Comparison of ENCODE assay signal across 9 cellular contexts in the genomic region with DNA sequence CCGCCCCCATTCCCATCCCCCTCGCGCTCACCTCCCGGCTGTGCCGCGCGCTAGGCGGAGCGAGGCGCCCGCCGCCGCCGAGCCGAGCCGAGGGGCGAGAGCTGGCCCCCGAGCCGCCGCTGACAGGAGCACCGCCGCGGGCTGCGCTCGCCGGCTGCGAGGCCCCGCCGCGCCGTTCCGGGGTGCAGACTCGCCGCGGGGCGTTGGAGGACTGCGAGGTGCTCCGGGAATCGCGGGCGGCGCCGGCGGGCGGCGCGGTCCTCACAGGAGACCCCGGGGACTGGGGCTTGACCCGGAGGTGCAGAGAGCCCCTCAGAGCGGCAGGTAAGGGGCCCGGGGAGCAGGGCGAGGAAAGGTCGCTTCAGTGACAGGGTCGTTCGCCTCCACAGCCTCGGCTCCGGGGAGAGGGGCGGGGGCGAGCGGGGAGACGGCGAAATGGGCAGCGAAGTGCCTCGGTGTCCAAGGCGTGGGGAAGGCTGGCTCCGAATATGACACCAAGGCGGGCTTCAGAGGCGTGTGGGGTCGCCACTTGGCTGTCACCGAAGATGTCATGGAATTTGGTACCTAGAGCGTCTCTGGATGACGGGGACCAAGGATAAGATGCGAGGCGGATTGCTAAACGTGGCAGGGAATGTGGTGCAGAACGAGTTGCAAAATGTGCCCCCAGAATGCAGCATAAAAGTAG. TPM values are rescaled to one million over a fixed set of nuclear protein-coding genes. Genes with fewer than 3 reads are reported as not detected.
DNase-seq lines count a peak whose midpoint lies in the region; ATAC-seq, FAIRE-seq and TF ChIP-seq lines count a peak whose summit lies in the region.
"Had no signal": no experiment of that assay in that cellular context is flagged by ENCODE, and none has a peak within 500 bp of the region (broad histone marks: within the 10 kb centered on the region; RNA-seq: fewer than 3 reads in every experiment).

No MANE protein-coding gene starts in this region.

- DNase-seq in DMS 273 (lab: John Stamatoyannopoulos, UW; ENCODE audit: unreplicated experiment) (peak; percentile 60), DMS 273 treated with DMSO at 0.1 percent for 48 hours (lab: John Stamatoyannopoulos, UW) (no peak), SW480 (ENCODE audit: low spot score) (peak; percentile 31), brain microvascular endothelial cell (peak; percentile 38), keratinocyte (ENCODE audit: low read depth, low spot score) (no peak), occipital lobe (lab: John Stamatoyannopoulos, UW) (no peak)
- peak; percentile 15 to 55 (median 46) for DNase-seq in stimulated activated CD4-positive, alpha-beta T cell treated with anti-CD3 and anti-CD28 coated beads, Interleukin-1b, Interleukin-23, amount 100 ng/mL, for 24 hours (ENCODE audit: low read depth in 4 of 4, low spot score in 1 of 4)

- peak overlapping the region; percentile 96 for H3K4me2 ChIP-seq in keratinocyte (ENCODE audit: control insufficient read depth, extremely low read depth, insufficient read depth, low read depth, low read length)

- H3K9ac ChIP-seq in keratinocyte (ENCODE audit: control insufficient read depth, extremely low read depth, insufficient read depth, low read length), result peak overlapping the region; percentile 87

- dilution Hi-C loops in keratinocyte (cut with MboI; ENCODE audit: extremely low pct_ligation_motif_present, low sequenced_read_pairs), result no loop called here

- peaks cover 18% of the 10 kb centered on the region for H3K4me1 ChIP-seq in keratinocyte (ENCODE audit: control insufficient read depth, extremely low read depth, insufficient read depth, low read length)

- no peaks in the 10 kb centered on the region for H3K9me1 ChIP-seq in keratinocyte (ENCODE audit: control insufficient read depth, extremely low read depth, insufficient read depth, low read length)

- in situ Hi-C loops in brain microvascular endothelial cell (cut with HindIII; ENCODE audit: low pct_ligation_motif_present, low sequenced_read_pairs), result no loop called here

- H3K9me3 ChIP-seq in keratinocyte (ENCODE audit: control insufficient read depth, low read depth, low read length), result no peaks in the 10 kb centered on the region

- TF ChIP-seq CTCF in brain microvascular endothelial cell (IDR thresholded peaks at IDR 0.05; ENCODE audit: low read depth, low read length, missing control alignments), result no peak
- TF ChIP-seq CTCF in keratinocyte (optimal IDR thresholded peaks at IDR 0.05 in 1 of 3, IDR thresholded peaks at IDR 0.05 in 1 of 3, conservative IDR thresholded peaks at IDR 0.05 in 1 of 3; ENCODE audit: extremely low read depth in 1 of 3, insufficient read depth in 2 of 3, low read length in 3 of 3), result no peak

- peaks cover 50% of the 10 kb centered on the region for H3K79me2 ChIP-seq in keratinocyte (ENCODE audit: control insufficient read depth, insufficient read depth, low read length)

- ATAC-seq in HG03095 (IDR thresholded peaks at IDR 0.05; ENCODE audit: unreplicated experiment), result peak; percentile 51

- H4K20me1 ChIP-seq in keratinocyte (ENCODE audit: control insufficient read depth, extremely low read depth, insufficient read depth, low read length), result no peaks in the 10 kb centered on the region

- peak overlapping the region; percentile 88 for H3K4me3 ChIP-seq in brain microvascular endothelial cell (ENCODE audit: low read depth, low read length)
- peak overlapping the region; percentile 81 to 96 (median 83) for H3K4me3 ChIP-seq in keratinocyte (ENCODE audit: control insufficient read depth in 2 of 3, extremely low read depth in 1 of 3, insufficient read depth in 2 of 3, low read depth in 1 of 3, low read length in 3 of 3)

- FAIRE-seq in keratinocyte (lab: Jason Lieb, UNC), result no peak
- FAIRE-seq: A204.1 had no signal

- H2AFZ ChIP-seq in keratinocyte (ENCODE audit: control insufficient read depth, low read length), result peak overlapping the region; percentile 58

- peak overlapping the region; percentile 89 for H3K27ac ChIP-seq in brain microvascular endothelial cell
- H3K27ac ChIP-seq in keratinocyte (ENCODE audit: control insufficient read depth, insufficient read depth, low read length), result peak overlapping the region; percentile 83

- no peaks in the 10 kb centered on the region for H3K27me3 ChIP-seq in brain microvascular endothelial cell (replicated peaks)
- H3K27me3 ChIP-seq in keratinocyte (ENCODE audit: control insufficient read depth, extremely low read depth, insufficient read depth, low read length), result no peaks in the 10 kb centered on the region

- H3K36me3 ChIP-seq in brain microvascular endothelial cell (replicated peaks) (no peaks in the 10 kb centered on the region), keratinocyte (ENCODE audit: control insufficient read depth in 2 of 2, extremely low read depth in 1 of 2, insufficient read depth in 2 of 2, low read length in 2 of 2) (peaks cover 0 to 1% of the 10 kb centered on the region in 2 experiments)

RNA-seq across cellular contexts. Expression of a gene that starts 0.5 kb away (rescaled TPM):
- polyA plus RNA-seq in keratinocyte, result 19.9 to 30.5 TPM (median 22.4 TPM) in 3 replicates
- 9.5 TPM for polyA plus RNA-seq in keratinocyte (2011; ENCODE audit: low read depth)
- polyA plus RNA-seq in keratinocyte (2011; cell fraction: cytosol; rRNA removed), result 24.8 and 29.3 TPM in 2 replicates
- polyA plus RNA-seq in keratinocyte (2011; cell fraction: nucleus; rRNA removed), result 75.3 and 109 TPM in 2 replicates
- 24.4 and 25.5 TPM in 2 replicates for polyA plus RNA-seq in keratinocyte (2012; ENCODE audit: low replicate concordance)
- 351 to 386 TPM (median 378 TPM) in 3 replicates for polyA minus RNA-seq in keratinocyte
- 97.6 TPM for polyA minus RNA-seq in keratinocyte (2011; cell fraction: cytosol; rRNA and poly(A)+ RNA removed)
- polyA minus RNA-seq in keratinocyte (2011; cell fraction: nucleus; rRNA and poly(A)+ RNA removed), result 296 and 581 TPM in 2 replicates
- total RNA-seq in occipital lobe, result 151 TPM

Comparison
In these comparisons a context has a peak if more than half of its experiments do, and no peak if none do; other contexts are left out.
1. DNase-seq: peak in DMS 273 (single experiment), SW480 (single experiment), brain microvascular endothelial cell (single experiment) and stimulated activated CD4-positive, alpha-beta T cell treated with anti-CD3 and anti-CD28 coated beads, Interleukin-1b, Interleukin-23, amount 100 ng/mL, for 24 hours (4 of 4); none in DMS 273 treated with DMSO at 0.1 percent for 48 hours (single experiment), keratinocyte (single experiment) and occipital lobe (single experiment).